ENCODE assay signal across 8 cellular contexts in genomic region chrX:154714925-154715324, GRCh38. TPM values are rescaled to one million over a fixed set of nuclear protein-coding genes. Genes with fewer than 3 reads are reported as not detected.
DNase-seq lines count a peak whose midpoint lies in the region; ATAC-seq and TF ChIP-seq lines count a peak whose summit lies in the region.

No MANE protein-coding gene starts in this region.

- peaks cover 55% of the 10 kb centered on the region for H3K4me1 Mint-ChIP-seq in activated CD4-positive, alpha-beta memory T cell treated with anti-CD3 and anti-CD28 coated beads for 36 hours (ENCODE audit: low read depth)
- no peaks in the 10 kb centered on the region for H3K4me1 Mint-ChIP-seq in progenitor cell of endocrine pancreas (ENCODE audit: low read depth)
- H3K4me1 Mint-ChIP-seq in stimulated activated effector memory CD8-positive, alpha-beta T cell treated with anti-CD3 and anti-CD28 coated beads, Interleukin-12 subunit alpha, Interleukin-12 subunit beta, amount 100 ng/mL, for 72 hours: peaks cover 69% of the 10 kb centered on the region

- no peaks in the 10 kb centered on the region for H3K27me3 Mint-ChIP-seq in activated CD4-positive, alpha-beta memory T cell treated with anti-CD3 and anti-CD28 coated beads for 36 hours
- H3K27me3 Mint-ChIP-seq in progenitor cell of endocrine pancreas: no peaks in the 10 kb centered on the region

- POLR2A ChIA-PET in activated CD4-positive, alpha-beta memory T cell treated with anti-CD3 and anti-CD28 coated beads for 36 hours (lab: Charles Lee): no interaction called here

- H3K9me3 Mint-ChIP-seq in activated CD4-positive, alpha-beta memory T cell treated with anti-CD3 and anti-CD28 coated beads for 36 hours: no peaks in the 10 kb centered on the region
- peaks cover 13% of the 10 kb centered on the region for H3K9me3 Mint-ChIP-seq in progenitor cell of endocrine pancreas (ENCODE audit: low read depth)
- no peaks in the 10 kb centered on the region for H3K9me3 Mint-ChIP-seq in stimulated activated effector memory CD8-positive, alpha-beta T cell treated with anti-CD3 and anti-CD28 coated beads, Interleukin-12 subunit alpha, Interleukin-12 subunit beta, amount 100 ng/mL, for 72 hours

- peaks cover 7% of the 10 kb centered on the region for H3K36me3 Mint-ChIP-seq in activated CD4-positive, alpha-beta memory T cell treated with anti-CD3 and anti-CD28 coated beads for 36 hours
- no peaks in the 10 kb centered on the region for H3K36me3 Mint-ChIP-seq in progenitor cell of endocrine pancreas (ENCODE audit: insufficient read depth)
- peaks cover 58% of the 10 kb centered on the region for H3K36me3 Mint-ChIP-seq in stimulated activated effector memory CD8-positive, alpha-beta T cell treated with anti-CD3 and anti-CD28 coated beads, Interleukin-12 subunit alpha, Interleukin-12 subunit beta, amount 100 ng/mL, for 72 hours

- ATAC-seq in GM19438 (IDR thresholded peaks at IDR 0.05; ENCODE audit: low read depth, unreplicated experiment) (peak; percentile 48), HG03469 (IDR thresholded peaks at IDR 0.05; ENCODE audit: unreplicated experiment) (no peak)
- no peak for ATAC-seq in stimulated activated effector memory CD8-positive, alpha-beta T cell treated with anti-CD3 and anti-CD28 coated beads, Interleukin-12 subunit alpha, Interleukin-12 subunit beta, amount 100 ng/mL, for 72 hours

- intact Hi-C loops in activated CD4-positive, alpha-beta memory T cell treated with anti-CD3 and anti-CD28 coated beads for 36 hours (cut with micrococcal nuclease): loop anchor here (5.0 kb wide), 1 partner anchor 47 kb away; the partner anchor contains the start of gene DKC1

- CTCF ChIA-PET in activated CD4-positive, alpha-beta memory T cell treated with anti-CD3 and anti-CD28 coated beads for 36 hours (lab: Charles Lee): no interaction called here

- DNase-seq in DMS 273 treated with DMSO at 0.1 percent for 48 hours (lab: John Stamatoyannopoulos, UW): peak; percentile 25
- DNase-seq in NCI-H2107 (lab: John Stamatoyannopoulos, UW): peak; percentile 10
- DNase-seq in activated CD4-positive, alpha-beta memory T cell treated with anti-CD3 and anti-CD28 coated beads for 36 hours: peak; percentile 42
- peak; percentile 46 for DNase-seq in globus pallidus (ENCODE audit: low spot score)
- no peak for DNase-seq in progenitor cell of endocrine pancreas (ENCODE audit: low spot score, unreplicated experiment)
- DNase-seq in stimulated activated effector memory CD8-positive, alpha-beta T cell treated with anti-CD3 and anti-CD28 coated beads, Interleukin-12 subunit alpha, Interleukin-12 subunit beta, amount 100 ng/mL, for 72 hours (ENCODE audit: low spot score in 2 of 2): no peak

- peak; percentile 70 for TF ChIP-seq CTCF in progenitor cell of endocrine pancreas (IDR thresholded peaks at IDR 0.05; ENCODE audit: unreplicated experiment)

- H3K4me3 Mint-ChIP-seq in activated CD4-positive, alpha-beta memory T cell treated with anti-CD3 and anti-CD28 coated beads for 36 hours: no peak overlapping the region
- H3K4me3 Mint-ChIP-seq in progenitor cell of endocrine pancreas (ENCODE audit: low read depth): no peak overlapping the region
- no peak overlapping the region for H3K4me3 Mint-ChIP-seq in stimulated activated effector memory CD8-positive, alpha-beta T cell treated with anti-CD3 and anti-CD28 coated beads, Interleukin-12 subunit alpha, Interleukin-12 subunit beta, amount 100 ng/mL, for 72 hours

- no peak overlapping the region for H3K27ac Mint-ChIP-seq in activated CD4-positive, alpha-beta memory T cell treated with anti-CD3 and anti-CD28 coated beads for 36 hours
- no peak overlapping the region for H3K27ac Mint-ChIP-seq in progenitor cell of endocrine pancreas
- H3K27ac Mint-ChIP-seq in stimulated activated effector memory CD8-positive, alpha-beta T cell treated with anti-CD3 and anti-CD28 coated beads, Interleukin-12 subunit alpha, Interleukin-12 subunit beta, amount 100 ng/mL, for 72 hours: no peak overlapping the region

RNA-seq across cellular contexts. Expression of gene GAB3, which starts 36.0 kb away (rescaled TPM):
- total RNA-seq in activated CD4-positive, alpha-beta memory T cell treated with anti-CD3 and anti-CD28 coated beads for 36 hours: 1 to 10 TPM; 3.4 to 3.7 TPM
- 0.13 and 0.14 TPM in 2 replicates for total RNA-seq in progenitor cell of endocrine pancreas

RNA-seq across cellular contexts. Expression of gene DKC1, which starts 47.7 kb away (rescaled TPM):
- 10 to 100 TPM; 94.0 to 95.5 TPM for total RNA-seq in activated CD4-positive, alpha-beta memory T cell treated with anti-CD3 and anti-CD28 coated beads for 36 hours
- total RNA-seq in progenitor cell of endocrine pancreas: 58.5 and 61.0 TPM in 2 replicates

Comparison
In these comparisons a context has a peak if more than half of its experiments do, and no peak if none do; other contexts are left out.
1. DNase-seq: peak in DMS 273 treated with DMSO at 0.1 percent for 48 hours (single experiment), NCI-H2107 (single experiment), activated CD4-positive, alpha-beta memory T cell treated with anti-CD3 and anti-CD28 coated beads for 36 hours (single experiment) and globus pallidus (single experiment); none in progenitor cell of endocrine pancreas (single experiment) and stimulated activated effector memory CD8-positive, alpha-beta T cell treated with anti-CD3 and anti-CD28 coated beads, Interleukin-12 subunit alpha, Interleukin-12 subunit beta, amount 100 ng/mL, for 72 hours (0 of 2).